Comparison of ENCODE assay signal across 12 cellular contexts in genomic region chr2:96859681-96860064, GRCh38. TPM values are rescaled to one million over a fixed set of nuclear protein-coding genes. Genes with fewer than 3 reads are reported as not detected.
A peak's percentile ranks its signal among the peaks of the same experiment; 100 is the strongest.
DNase-seq lines count a peak whose midpoint lies in the region; ATAC-seq and TF ChIP-seq lines count a peak whose summit lies in the region.
"Had no signal": no experiment of that assay in that cellular context is flagged by ENCODE, and none has a peak within 500 bp of the region (broad histone marks: within the 10 kb centered on the region; RNA-seq: fewer than 3 reads in every experiment).

No MANE protein-coding gene starts in this region.

- H3K9me3 Mint-ChIP-seq in memory B cell: no peaks in the 10 kb centered on the region
- H3K9me3 Mint-ChIP-seq: stimulated activated naive B cell treated with anti-CD40 and anti-IgM and Interleukin-4, amounts not matched to agents 10 μg/mL and 1 μg/mL and 100 μg/mL, for 72 hours had no signal

- DNase-seq in ascending aorta (ENCODE audit: low spot score in 2 of 2) (no peak), memory B cell (ENCODE audit: low spot score in 2 of 2) (no peak), stomach (no peak), MV-4-11 (lab: John Stamatoyannopoulos, UW) (no peak)
- no peak for DNase-seq in central memory CD4-positive, alpha-beta T cell
- DNase-seq in stimulated activated CD4-positive, alpha-beta T cell treated with anti-CD3 and anti-CD28 coated beads, Interleukin-4, amount 100 ng/mL, for 24 hours: no peak
- DNase-seq: brain microvascular endothelial cell; NCI-H2171 treated with DMSO at 0.1 percent for 48 hours; stimulated activated naive B cell treated with anti-CD40 and anti-IgM and Interleukin-4, amounts not matched to agents 10 μg/mL and 1 μg/mL and 100 μg/mL, for 72 hours; T-helper 9 cell had no signal

- 23 to 32% (median 29%) methylated on average over 4 of the region's 4 CpGs for WGBS in stomach, 5 donors

- intact Hi-C loops in ascending aorta (cut with DNase I): loop anchor here (2.0 to 10.0 kb wide), 2 partner anchors 99 to 235 kb away; partner anchors contain the start of genes CNNM4 and FAHD2B
- intact Hi-C loops in stomach (cut with DNase I; ENCODE audit: low total_unique reads): loop anchor here (5.0 kb wide), 1 partner anchor 98 kb away; no protein-coding TSS in a partner anchor

- TF ChIP-seq CTCF in ascending aorta (IDR thresholded peaks at IDR 0.05) (no peak), stomach (IDR thresholded peaks at IDR 0.05) (no peak)

- ATAC-seq in memory B cell (ENCODE audit: low read depth): no peak
- ATAC-seq: stimulated activated naive B cell treated with anti-CD40 and anti-IgM and Interleukin-4, amounts not matched to agents 10 μg/mL and 1 μg/mL and 100 μg/mL, for 72 hours had no signal

- TF ChIP-seq POLR2A in stomach (IDR thresholded peaks at IDR 0.05): no peak

- no peak overlapping the region for H3K27ac Mint-ChIP-seq in memory B cell

- no peaks in the 10 kb centered on the region for H3K9me3 ChIP-seq in HUES48 (ENCODE audit: control insufficient read depth, insufficient read depth, low read length)
- H3K9me3 ChIP-seq in ascending aorta: no peaks in the 10 kb centered on the region
- no peaks in the 10 kb centered on the region for H3K9me3 ChIP-seq in stomach
- H3K9me3 ChIP-seq: neutrophil had no signal

- H3K4me1 Mint-ChIP-seq in memory B cell: peaks cover 16% of the 10 kb centered on the region

- no peak for TF ChIP-seq EP300 in stomach (IDR thresholded peaks at IDR 0.05)

- H3K4me3 ChIP-seq in HUES48 (ENCODE audit: low read depth, low read length) (no peak overlapping the region), ascending aorta (peak overlapping the region in 1 of 2 donors; percentile 84), stomach (no peak overlapping the region)

- peak overlapping the region; percentile 70 for H3K27ac ChIP-seq in HUES48 (ENCODE audit: low read depth, low read length)
- peak overlapping the region; percentile 73 to 78 for H3K27ac ChIP-seq in ascending aorta
- peak overlapping the region in 4 of 5 donors; percentile 87 to 90 (median 88) for H3K27ac ChIP-seq in stomach
- H3K27ac ChIP-seq: brain microvascular endothelial cell, neutrophil had no signal

- H3K9ac ChIP-seq in HUES48 (ENCODE audit: low read depth, low read length): no peak overlapping the region

- peaks cover 15% of the 10 kb centered on the region; the same call in 1 of the 2 replicates for H3K4me1 ChIP-seq in HUES48 (ENCODE audit: control insufficient read depth, insufficient read depth, low read length)
- peaks cover 3 to 22% of the 10 kb centered on the region in 2 donors for H3K4me1 ChIP-seq in ascending aorta
- H3K4me1 ChIP-seq in stomach: peaks cover 31 to 88% (median 48%) of the 10 kb centered on the region in 4 donors

- H3K27me3 ChIP-seq in HUES48 (ENCODE audit: control insufficient read depth, insufficient read depth, low read length) (no peaks in the 10 kb centered on the region), ascending aorta (no peaks in the 10 kb centered on the region), stomach (no peaks in the 10 kb centered on the region)
- H3K27me3 ChIP-seq: brain microvascular endothelial cell had no signal

- H3K27me3 Mint-ChIP-seq in memory B cell: peaks cover 1% of the 10 kb centered on the region

- peaks cover 2% of the 10 kb centered on the region for H3K36me3 Mint-ChIP-seq in memory B cell

- H3K36me3 ChIP-seq in HUES48 (ENCODE audit: control insufficient read depth, insufficient read depth, low read length): peaks cover 44% of the 10 kb centered on the region
- peaks cover 43 to 47% of the 10 kb centered on the region in 2 donors for H3K36me3 ChIP-seq in ascending aorta
- H3K36me3 ChIP-seq in stomach: peaks cover 44 to 52% (median 46%) of the 10 kb centered on the region in 4 donors
- H3K36me3 ChIP-seq: neutrophil had no signal

- peak overlapping the region; percentile 95 for H3K4me3 Mint-ChIP-seq in memory B cell

RNA-seq across cellular contexts. Expression of gene ANKRD39, which starts 1.9 kb away (rescaled TPM):
- total RNA-seq in ascending aorta: 2.3 TPM
- total RNA-seq in stomach: 10 to 100 TPM in 3 of 5 donors, 1 to 10 TPM in 2; 2.8 to 32.1 (median 11.3) TPM
- 10 to 100 TPM; 11.5 to 18.0 (median 14.1) TPM for polyA plus RNA-seq in stomach

RNA-seq across cellular contexts. Expression of gene SEMA4C, which starts 10.2 kb away (rescaled TPM):
- 56.9 TPM for total RNA-seq in ascending aorta
- total RNA-seq in stomach: 10 to 100 TPM; 10.7 to 78.8 (median 24.4) TPM
- polyA plus RNA-seq in stomach: 10 to 100 TPM in 1 of 3 donors, 1 to 10 TPM in 2; 5.7 to 15.8 (median 8.0) TPM

RNA-seq across cellular contexts. Expression of gene ANKRD23, which starts 15.9 kb away (rescaled TPM):
- total RNA-seq in ascending aorta (4.0 TPM), stomach (1 to 10 TPM in 4 of 5 donors, not detected in 1; 1.3 to 3.6 (median 2.0) TPM)
- 1 to 10 TPM in 2 of 3 donors, under 1 TPM in 1; 1.00 to 2.9 (median 2.4) TPM for polyA plus RNA-seq in stomach

RNA-seq across cellular contexts. Expression of gene CNNM3, which starts 43.6 kb away (rescaled TPM):
- total RNA-seq in ascending aorta (24.5 TPM), stomach (100 to 1,000 TPM in 1 of 5 donors, 10 to 100 TPM in 3, 1 to 10 TPM in 1; 6.2 to 107 (median 23.3) TPM)
- polyA plus RNA-seq in stomach: 1 to 10 TPM; 4.6 to 8.4 (median 6.3) TPM
